ENCODE assay signal across 1 cellular context in the genomic region with DNA sequence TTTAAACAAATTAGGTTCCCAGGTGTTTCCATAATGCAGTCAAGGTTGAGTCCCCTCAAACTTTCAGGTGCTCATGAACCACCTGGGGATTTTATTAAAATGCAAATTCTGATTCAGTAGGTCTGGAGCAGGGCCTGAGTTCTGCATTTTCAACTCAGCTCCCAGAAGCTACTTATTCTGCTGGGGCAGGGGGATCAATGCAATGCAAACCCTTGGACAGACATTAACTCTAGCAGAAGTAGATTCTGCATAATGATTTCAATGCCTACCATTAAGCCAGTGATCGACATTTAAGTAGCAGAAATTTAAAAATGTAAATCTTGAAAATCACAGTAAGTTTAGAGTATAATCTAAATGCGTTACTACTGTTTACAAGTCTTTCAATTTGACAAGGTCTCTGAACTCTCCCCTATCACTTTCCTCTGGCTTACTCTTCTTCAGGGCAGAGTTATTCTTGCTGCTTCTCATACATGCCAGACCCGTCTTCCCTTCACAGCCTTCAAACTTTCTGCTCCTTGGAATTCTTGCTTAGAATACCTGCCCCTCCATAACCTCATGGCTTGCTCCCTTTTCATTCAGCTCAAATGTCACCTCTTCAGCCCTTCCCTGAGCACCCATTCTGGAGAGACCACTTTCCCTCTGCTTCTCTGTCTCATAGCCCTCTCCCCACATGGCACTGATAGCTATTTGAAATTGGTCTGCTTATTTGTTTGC.
TF ChIP-seq lines count a peak whose summit lies in the region.

No MANE protein-coding gene starts in this region.

TF ChIP-seq in WTC11, 78 proteins besides CTCF, POLR2A, EP300 and RAD21:
- TF ChIP-seq, protein P1, sequence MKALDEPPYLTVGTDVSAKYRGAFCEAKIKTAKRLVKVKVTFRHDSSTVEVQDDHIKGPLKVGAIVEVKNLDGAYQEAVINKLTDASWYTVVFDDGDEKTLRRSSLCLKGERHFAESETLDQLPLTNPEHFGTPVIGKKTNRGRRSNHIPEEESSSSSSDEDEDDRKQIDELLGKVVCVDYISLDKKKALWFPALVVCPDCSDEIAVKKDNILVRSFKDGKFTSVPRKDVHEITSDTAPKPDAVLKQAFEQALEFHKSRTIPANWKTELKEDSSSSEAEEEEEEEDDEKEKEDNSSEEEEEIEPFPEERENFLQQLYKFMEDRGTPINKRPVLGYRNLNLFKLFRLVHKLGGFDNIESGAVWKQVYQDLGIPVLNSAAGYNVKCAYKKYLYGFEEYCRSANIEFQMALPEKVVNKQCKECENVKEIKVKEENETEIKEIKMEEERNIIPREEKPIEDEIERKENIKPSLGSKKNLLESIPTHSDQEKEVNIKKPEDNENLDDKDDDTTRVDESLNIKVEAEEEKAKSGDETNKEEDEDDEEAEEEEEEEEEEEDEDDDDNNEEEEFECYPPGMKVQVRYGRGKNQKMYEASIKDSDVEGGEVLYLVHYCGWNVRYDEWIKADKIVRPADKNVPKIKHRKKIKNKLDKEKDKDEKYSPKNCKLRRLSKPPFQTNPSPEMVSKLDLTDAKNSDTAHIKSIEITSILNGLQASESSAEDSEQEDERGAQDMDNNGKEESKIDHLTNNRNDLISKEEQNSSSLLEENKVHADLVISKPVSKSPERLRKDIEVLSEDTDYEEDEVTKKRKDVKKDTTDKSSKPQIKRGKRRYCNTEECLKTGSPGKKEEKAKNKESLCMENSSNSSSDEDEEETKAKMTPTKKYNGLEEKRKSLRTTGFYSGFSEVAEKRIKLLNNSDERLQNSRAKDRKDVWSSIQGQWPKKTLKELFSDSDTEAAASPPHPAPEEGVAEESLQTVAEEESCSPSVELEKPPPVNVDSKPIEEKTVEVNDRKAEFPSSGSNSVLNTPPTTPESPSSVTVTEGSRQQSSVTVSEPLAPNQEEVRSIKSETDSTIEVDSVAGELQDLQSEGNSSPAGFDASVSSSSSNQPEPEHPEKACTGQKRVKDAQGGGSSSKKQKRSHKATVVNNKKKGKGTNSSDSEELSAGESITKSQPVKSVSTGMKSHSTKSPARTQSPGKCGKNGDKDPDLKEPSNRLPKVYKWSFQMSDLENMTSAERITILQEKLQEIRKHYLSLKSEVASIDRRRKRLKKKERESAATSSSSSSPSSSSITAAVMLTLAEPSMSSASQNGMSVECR (CRISPR knock-in tag; IDR thresholded peaks at IDR 0.05; ENCODE audit: borderline replicate concordance): peak; percentile 19; the same call in 1 of the 2 replicates
- no peak for TF ChIP-seq ESRRA (CRISPR knock-in tag; IDR thresholded peaks at IDR 0.05; ENCODE audit: borderline replicate concordance)
- 0 out of 2 replicates have a peak, but pooled peaks have one; percentile 10 for TF ChIP-seq USF1 (CRISPR knock-in tag; IDR thresholded peaks at IDR 0.05)
- TF ChIP-seq NFATC4 (CRISPR knock-in tag; IDR thresholded peaks at IDR 0.05): no peak
- 0 out of 2 replicates have a peak, but pooled peaks have one; percentile 47 for TF ChIP-seq ZNF423 (CRISPR knock-in tag; IDR thresholded peaks at IDR 0.05)
- TF ChIP-seq ZNF532 (CRISPR knock-in tag; IDR thresholded peaks at IDR 0.05; ENCODE audit: borderline replicate concordance): no peak
- TF ChIP-seq ETV6 (CRISPR knock-in tag; IDR thresholded peaks at IDR 0.05): no peak
- TF ChIP-seq E2F4 (CRISPR knock-in tag; IDR thresholded peaks at IDR 0.05; ENCODE audit: borderline replicate concordance, low read depth): no peak
- TF ChIP-seq SP1 (CRISPR knock-in tag; conservative IDR thresholded peaks at IDR 0.05): peak; percentile 51; the same call in 1 of the 2 replicates
- TF ChIP-seq TEAD1 (CRISPR knock-in tag; IDR thresholded peaks at IDR 0.05): 0 out of 2 replicates have a peak, but pooled peaks have one; percentile 16
- TF ChIP-seq, protein P2, sequence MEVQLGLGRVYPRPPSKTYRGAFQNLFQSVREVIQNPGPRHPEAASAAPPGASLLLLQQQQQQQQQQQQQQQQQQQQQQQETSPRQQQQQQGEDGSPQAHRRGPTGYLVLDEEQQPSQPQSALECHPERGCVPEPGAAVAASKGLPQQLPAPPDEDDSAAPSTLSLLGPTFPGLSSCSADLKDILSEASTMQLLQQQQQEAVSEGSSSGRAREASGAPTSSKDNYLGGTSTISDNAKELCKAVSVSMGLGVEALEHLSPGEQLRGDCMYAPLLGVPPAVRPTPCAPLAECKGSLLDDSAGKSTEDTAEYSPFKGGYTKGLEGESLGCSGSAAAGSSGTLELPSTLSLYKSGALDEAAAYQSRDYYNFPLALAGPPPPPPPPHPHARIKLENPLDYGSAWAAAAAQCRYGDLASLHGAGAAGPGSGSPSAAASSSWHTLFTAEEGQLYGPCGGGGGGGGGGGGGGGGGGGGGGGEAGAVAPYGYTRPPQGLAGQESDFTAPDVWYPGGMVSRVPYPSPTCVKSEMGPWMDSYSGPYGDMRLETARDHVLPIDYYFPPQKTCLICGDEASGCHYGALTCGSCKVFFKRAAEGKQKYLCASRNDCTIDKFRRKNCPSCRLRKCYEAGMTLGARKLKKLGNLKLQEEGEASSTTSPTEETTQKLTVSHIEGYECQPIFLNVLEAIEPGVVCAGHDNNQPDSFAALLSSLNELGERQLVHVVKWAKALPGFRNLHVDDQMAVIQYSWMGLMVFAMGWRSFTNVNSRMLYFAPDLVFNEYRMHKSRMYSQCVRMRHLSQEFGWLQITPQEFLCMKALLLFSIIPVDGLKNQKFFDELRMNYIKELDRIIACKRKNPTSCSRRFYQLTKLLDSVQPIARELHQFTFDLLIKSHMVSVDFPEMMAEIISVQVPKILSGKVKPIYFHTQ (CRISPR knock-in tag; IDR thresholded peaks at IDR 0.05): no peak
- TF ChIP-seq, protein P3, sequence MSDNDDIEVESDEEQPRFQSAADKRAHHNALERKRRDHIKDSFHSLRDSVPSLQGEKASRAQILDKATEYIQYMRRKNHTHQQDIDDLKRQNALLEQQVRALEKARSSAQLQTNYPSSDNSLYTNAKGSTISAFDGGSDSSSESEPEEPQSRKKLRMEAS (CRISPR knock-in tag; IDR thresholded peaks at IDR 0.05): no peak
- TF ChIP-seq GABPB1 (CRISPR knock-in tag; IDR thresholded peaks at IDR 0.05): no peak
